26 cellular contexts compared by ENCODE assay signal in genomic region chr7:1616741-1617140, GRCh38. TPM values are rescaled to one million over a fixed set of nuclear protein-coding genes. Genes with fewer than 3 reads are reported as not detected.
"Had no signal": no experiment of that assay in that cellular context is flagged by ENCODE, and none has a peak within 500 bp of the region (broad histone marks: within the 10 kb centered on the region; RNA-seq: fewer than 3 reads in every experiment).

No MANE protein-coding gene starts in this region.

- H3K4me1 ChIP-seq: colonic mucosa, esophagus muscularis mucosa, foreskin keratinocyte, gastroesophageal sphincter, heart left ventricle, left lung, prostate gland, right atrium auricular region, sigmoid colon, tibial artery, uterus had no signal

- ATAC-seq: foreskin keratinocyte; gastroesophageal sphincter; heart left ventricle; left cardiac atrium; left lung; mucosa of descending colon; stimulated activated effector memory CD8-positive, alpha-beta T cell treated with anti-CD3 and anti-CD28 coated beads, Interleukin-12 subunit alpha, Interleukin-12 subunit beta, amount 100 ng/mL, for 72 hours had no signal

- H3K4me2 ChIP-seq: hepatocyte had no signal

- H3K27me3 ChIP-seq: colonic mucosa, heart left ventricle, right atrium auricular region, uterus had no signal

- H3K4me1 Mint-ChIP-seq: neural crest cell; stimulated activated effector memory CD8-positive, alpha-beta T cell treated with anti-CD3 and anti-CD28 coated beads, Interleukin-12 subunit alpha, Interleukin-12 subunit beta, amount 100 ng/mL, for 72 hours had no signal

- H2AFZ ChIP-seq: hepatocyte had no signal

- H3K9me3 Mint-ChIP-seq: natural killer cell treated with Interleukin-12 subunit alpha and Interleukin-12 subunit beta and Interleukin-15 and Interleukin-18, amount 100 ng/mL, for 72 hours; stimulated activated effector memory CD8-positive, alpha-beta T cell treated with anti-CD3 and anti-CD28 coated beads, Interleukin-12 subunit alpha, Interleukin-12 subunit beta, amount 100 ng/mL, for 72 hours; stimulated activated naive CD8-positive, alpha-beta T cell treated with anti-CD3 and anti-CD28 coated beads, Interleukin-15, Interleukin-2, amounts not matched to agents 100 ng/mL and 50 ng/mL, for 24 hours; type B pancreatic cell had no signal

- H3K27ac Mint-ChIP-seq: mesothelial cell of epicardium; natural killer cell treated with Interleukin-12 subunit alpha and Interleukin-12 subunit beta and Interleukin-15 and Interleukin-18, amount 100 ng/mL, for 72 hours; stimulated activated effector memory CD8-positive, alpha-beta T cell treated with anti-CD3 and anti-CD28 coated beads, Interleukin-12 subunit alpha, Interleukin-12 subunit beta, amount 100 ng/mL, for 72 hours; stimulated activated naive CD8-positive, alpha-beta T cell treated with anti-CD3 and anti-CD28 coated beads, Interleukin-15, Interleukin-2, amounts not matched to agents 100 ng/mL and 50 ng/mL, for 24 hours; type B pancreatic cell had no signal

- H3K9me3 ChIP-seq: colonic mucosa, esophagus muscularis mucosa, gastroesophageal sphincter, heart left ventricle, left lung, mucosa of descending colon, prostate gland, right atrium auricular region, sigmoid colon, tibial artery, uterus had no signal

- H3K27ac ChIP-seq: colonic mucosa, esophagus muscularis mucosa, foreskin keratinocyte, gastroesophageal sphincter, heart left ventricle, hepatocyte, left lung, prostate gland, right atrium auricular region, sigmoid colon, tibial artery, uterus had no signal

- H3K27me3 Mint-ChIP-seq: stimulated activated naive CD8-positive, alpha-beta T cell treated with anti-CD3 and anti-CD28 coated beads, Interleukin-15, Interleukin-2, amounts not matched to agents 100 ng/mL and 50 ng/mL, for 24 hours had no signal

- H3K4me3 ChIP-seq: colonic mucosa, esophagus muscularis mucosa, gastroesophageal sphincter, heart left ventricle, hepatocyte, left lung, mucosa of descending colon, prostate gland, right atrium auricular region, sigmoid colon, tibial artery, uterus had no signal

- H3K4me3 Mint-ChIP-seq: mesothelial cell of epicardium; naive B cell; natural killer cell treated with Interleukin-12 subunit alpha and Interleukin-12 subunit beta and Interleukin-15 and Interleukin-18, amount 100 ng/mL, for 72 hours; neural crest cell; stimulated activated effector memory CD8-positive, alpha-beta T cell treated with anti-CD3 and anti-CD28 coated beads, Interleukin-12 subunit alpha, Interleukin-12 subunit beta, amount 100 ng/mL, for 72 hours; stimulated activated naive CD8-positive, alpha-beta T cell treated with anti-CD3 and anti-CD28 coated beads, Interleukin-15, Interleukin-2, amounts not matched to agents 100 ng/mL and 50 ng/mL, for 24 hours; type B pancreatic cell had no signal

- H3K36me3 ChIP-seq: colonic mucosa, esophagus muscularis mucosa, gastroesophageal sphincter, heart left ventricle, left lung, prostate gland, right atrium auricular region, sigmoid colon, tibial artery, uterus had no signal

- DNase-seq: colonic mucosa; dermis blood vessel endothelial cell; effector memory CD4-positive, alpha-beta T cell; foreskin keratinocyte; heart left ventricle; left cardiac atrium; mesenchymal stem cell; mucosa of descending colon; naive B cell; sigmoid colon; stimulated activated CD4-positive, alpha-beta T cell treated with anti-CD3 and anti-CD28 coated beads, Interleukin-2, amount 100 ng/mL, for 24 hours; stimulated activated CD4-positive, alpha-beta T cell treated with anti-CD3 and anti-CD28 coated beads, Interleukin-4, amount 100 ng/mL, for 24 hours; tibial artery; uterus had no signal

RNA-seq across cellular contexts. Expression of gene ELFN1, which starts 53.3 kb away (rescaled TPM):
- total RNA-seq: foreskin keratinocyte had no signal
